8 cellular contexts compared by ENCODE assay signal in genomic region chr5:42423285-42424152, GRCh38.
A peak's percentile ranks its signal among the peaks of the same experiment; 100 is the strongest.
DNase-seq lines count a peak whose midpoint lies in the region; ATAC-seq, FAIRE-seq and TF ChIP-seq lines count a peak whose summit lies in the region.

Gene GHR (plus strand): TSS chr5:42423439. CDS start chr5:42565875, 142,436 bp downstream.

- WGBS in iPS DF 6.9 (ENCODE audit: insufficient coverage, insufficient read length): no CpG with 5 or more reads among the region's 60 CpGs

- no peaks in the 10 kb centered on the region for H3K36me3 ChIP-seq in iPS DF 6.9 (ENCODE audit: control insufficient read depth, insufficient read depth, low read length)

- H3K27me3 ChIP-seq in iPS DF 6.9 (ENCODE audit: control insufficient read depth, insufficient read depth, low read length): peaks cover 10% of the 10 kb centered on the region; the same call in 1 of the 2 replicates

- no peaks in the 10 kb centered on the region for H3K9me3 ChIP-seq in iPS DF 6.9 (ENCODE audit: control insufficient read depth, insufficient read depth, low read length)

- H3K27ac ChIP-seq in iPS DF 6.9 (ENCODE audit: low read length): no peak within 1 kb of the TSS

- in situ Hi-C loops in T47D (cut with HindIII; ENCODE audit: low pct_unique_long_range_greater_than_20kb, low sequenced_read_pairs): no loop called here

- peak within 1 kb of the TSS; percentile 32; the same call in 1 of the 2 replicates for H3K4me3 ChIP-seq in iPS DF 6.9 (ENCODE audit: low read length)

- peak; percentile 54 for DNase-seq in D721Med (ENCODE audit: insufficient read length, low spot score)
- peak; percentile 7 for DNase-seq in HS-27A (ENCODE audit: low read depth)
- DNase-seq in NOMO-1 treated with DMSO at 0.1 percent for 48 hours (lab: John Stamatoyannopoulos, UW; ENCODE audit: unreplicated experiment): peak; percentile 80
- peak; percentile 89 to 95 for DNase-seq in T47D (ENCODE audit: low read depth in 1 of 2, low spot score in 1 of 2)
- peak; percentile 70 for DNase-seq in iPS DF 6.9 (ENCODE audit: low read depth, low spot score)
- DNase-seq in retina: peak; percentile 90

- ATAC-seq in GM19438 (IDR thresholded peaks at IDR 0.05; ENCODE audit: low read depth, unreplicated experiment) (peak; percentile 97), GM21737 (IDR thresholded peaks at IDR 0.05; ENCODE audit: unreplicated experiment) (no peak)

- no peak for FAIRE-seq in D721Med (lab: Jason Lieb, UNC)

- H3K4me1 ChIP-seq in iPS DF 6.9 (ENCODE audit: control insufficient read depth, insufficient read depth, low read length): no peaks in the 10 kb centered on the region

- TF ChIP-seq CTCF in D721Med (IDR thresholded peaks at IDR 0.05; ENCODE audit: insufficient read depth, missing control alignments): peak; percentile 66

Comparison
In these comparisons a context has a peak if more than half of its experiments do, and no peak if none do; other contexts are left out.
1. DNase-seq: peak in every context shown above with its lines; median percentile 92 in T47D; 90 in retina; 80 in NOMO-1 treated with DMSO at 0.1 percent for 48 hours; 70 in iPS DF 6.9; 54 in D721Med; 7 in HS-27A.